In genomic region chr1:54545916-54546635, GRCh38 we compare ENCODE assay signal across 21 cellular contexts. TPM values are rescaled to one million over a fixed set of nuclear protein-coding genes. Genes with fewer than 3 reads are reported as not detected.
A peak's percentile ranks its signal among the peaks of the same experiment; 100 is the strongest.
DNase-seq lines count a peak whose midpoint lies in the region; ATAC-seq and TF ChIP-seq lines count a peak whose summit lies in the region.
"Had no signal": no experiment of that assay in that cellular context is flagged by ENCODE, and none has a peak within 500 bp of the region (broad histone marks: within the 10 kb centered on the region; RNA-seq: fewer than 3 reads in every experiment).

No MANE protein-coding gene starts in this region.

- H3K27ac Mint-ChIP-seq in activated naive CD4-positive, alpha-beta T cell treated with anti-CD3 and anti-CD28 coated beads, Interleukin-2, amount 50 U/mL, for 24 hours: peak overlapping the region; percentile 23
- H3K27ac Mint-ChIP-seq in activated naive CD4-positive, alpha-beta T cell treated with anti-CD3 and anti-CD28 coated beads, Interleukin-2, amount 10 ng/mL, durations not matched to agents 7 days and 5 days: no peak overlapping the region
- H3K27ac Mint-ChIP-seq: activated CD4-positive, alpha-beta T cell treated with anti-CD3 and anti-CD28 coated beads for 36 hours; T-helper 17 cell had no signal

- no peaks in the 10 kb centered on the region for H3K79me2 ChIP-seq in Karpas-422 (ENCODE audit: low read length)

- no peaks in the 10 kb centered on the region for H3K27me3 Mint-ChIP-seq in activated naive CD4-positive, alpha-beta T cell treated with anti-CD3 and anti-CD28 coated beads, Interleukin-2, amount 50 U/mL, for 24 hours
- peaks cover 59% of the 10 kb centered on the region for H3K27me3 Mint-ChIP-seq in activated naive CD4-positive, alpha-beta T cell treated with anti-CD3 and anti-CD28 coated beads, Interleukin-2, amount 10 ng/mL, durations not matched to agents 7 days and 5 days
- H3K27me3 Mint-ChIP-seq: activated CD4-positive, alpha-beta T cell treated with anti-CD3 and anti-CD28 coated beads for 36 hours; central memory CD8-positive, alpha-beta T cell; T-helper 17 cell had no signal

- intact Hi-C loops in right cardiac atrium (cut with DNase I): loop anchor here in 1 of 4 donors (5.0 kb wide), 1 partner anchor 36 kb away; no protein-coding TSS in a partner anchor
- intact Hi-C loops in sigmoid colon (cut with DNase I): loop anchor here (2.0 to 5.0 kb wide), 4 partner anchors 47 to 274 kb away; partner anchors contain the start of gene TTC4

- no peaks in the 10 kb centered on the region for H4K20me1 ChIP-seq in Karpas-422 (ENCODE audit: insufficient read depth, low read depth, low read length)

- no peaks in the 10 kb centered on the region for H3K36me3 ChIP-seq in Karpas-422 (ENCODE audit: insufficient read depth, low read length)
- no peaks in the 10 kb centered on the region for H3K36me3 ChIP-seq in sigmoid colon
- H3K36me3 ChIP-seq: pancreas had no signal

- H3K27me3 ChIP-seq in Karpas-422 (ENCODE audit: low read length) (no peaks in the 10 kb centered on the region), right cardiac atrium (ENCODE audit: control insufficient read depth, insufficient read depth) (no peaks in the 10 kb centered on the region), sigmoid colon (no peaks in the 10 kb centered on the region)
- H3K27me3 ChIP-seq: pancreas had no signal

- TF ChIP-seq POLR2A in sigmoid colon (IDR thresholded peaks at IDR 0.05): no peak

- peaks cover 18% of the 10 kb centered on the region for H3K4me1 Mint-ChIP-seq in activated naive CD4-positive, alpha-beta T cell treated with anti-CD3 and anti-CD28 coated beads, Interleukin-2, amount 50 U/mL, for 24 hours
- H3K4me1 Mint-ChIP-seq in activated naive CD4-positive, alpha-beta T cell treated with anti-CD3 and anti-CD28 coated beads, Interleukin-2, amount 10 ng/mL, durations not matched to agents 7 days and 5 days: peaks cover 15% of the 10 kb centered on the region

- H3K27ac ChIP-seq in Karpas-422 (ENCODE audit: low read length) (no peak overlapping the region), right cardiac atrium (ENCODE audit: low read length) (peak overlapping the region; percentile 15), sigmoid colon (peak overlapping the region; percentile 83 to 90 (median 88))
- H3K27ac ChIP-seq: SK-N-MC had no signal

- H3K9me2 ChIP-seq in Karpas-422 (replicated peaks; ENCODE audit: insufficient read depth, low read length): no peaks in the 10 kb centered on the region

- WGBS in right cardiac atrium: 89% methylated on average over 11 of the region's 11 CpGs
- WGBS in sigmoid colon, 2 donors: 88 to 93% methylated on average over 11 of the region's 11 CpGs

- TF ChIP-seq EP300 in sigmoid colon (IDR thresholded peaks at IDR 0.05): no peak

- no peak overlapping the region for H3K4me3 Mint-ChIP-seq in activated naive CD4-positive, alpha-beta T cell treated with anti-CD3 and anti-CD28 coated beads, Interleukin-2, amount 50 U/mL, for 24 hours
- no peak overlapping the region for H3K4me3 Mint-ChIP-seq in activated naive CD4-positive, alpha-beta T cell treated with anti-CD3 and anti-CD28 coated beads, Interleukin-2, amount 10 ng/mL, durations not matched to agents 7 days and 5 days
- H3K4me3 Mint-ChIP-seq: activated CD4-positive, alpha-beta T cell treated with anti-CD3 and anti-CD28 coated beads for 36 hours; CD8-positive, alpha-beta T cell; central memory CD8-positive, alpha-beta T cell; T-helper 17 cell had no signal

- no peak overlapping the region for H3K9ac ChIP-seq in Karpas-422 (ENCODE audit: low read length)

- CTCF ChIA-PET in activated naive CD4-positive, alpha-beta T cell treated with anti-CD3 and anti-CD28 coated beads, Interleukin-2, amount 10 ng/mL, durations not matched to agents 7 days and 5 days (lab: Charles Lee): no interaction called here

- H3K9me3 ChIP-seq in Karpas-422 (ENCODE audit: low read length) (no peaks in the 10 kb centered on the region), right cardiac atrium (ENCODE audit: control insufficient read depth, low read length) (no peaks in the 10 kb centered on the region), sigmoid colon (no peaks in the 10 kb centered on the region)
- H3K9me3 ChIP-seq: pancreas had no signal

- TF ChIP-seq CTCF in sigmoid colon (IDR thresholded peaks at IDR 0.05): no peak

- no peak overlapping the region for H3K4me2 ChIP-seq in Karpas-422 (ENCODE audit: low read depth, low read length, poor library complexity, severe bottlenecking)

- no peaks in the 10 kb centered on the region for H3K9me3 Mint-ChIP-seq in activated naive CD4-positive, alpha-beta T cell treated with anti-CD3 and anti-CD28 coated beads, Interleukin-2, amount 50 U/mL, for 24 hours
- H3K9me3 Mint-ChIP-seq in activated naive CD4-positive, alpha-beta T cell treated with anti-CD3 and anti-CD28 coated beads, Interleukin-2, amount 10 ng/mL, durations not matched to agents 7 days and 5 days: no peaks in the 10 kb centered on the region
- H3K9me3 Mint-ChIP-seq: CD8-positive, alpha-beta T cell; central memory CD8-positive, alpha-beta T cell; naive thymus-derived CD8-positive, alpha-beta T cell had no signal

- H3K36me3 Mint-ChIP-seq in activated naive CD4-positive, alpha-beta T cell treated with anti-CD3 and anti-CD28 coated beads, Interleukin-2, amount 50 U/mL, for 24 hours: no peaks in the 10 kb centered on the region
- H3K36me3 Mint-ChIP-seq in activated naive CD4-positive, alpha-beta T cell treated with anti-CD3 and anti-CD28 coated beads, Interleukin-2, amount 10 ng/mL, durations not matched to agents 7 days and 5 days: no peaks in the 10 kb centered on the region
- H3K36me3 Mint-ChIP-seq: CD8-positive, alpha-beta T cell; naive thymus-derived CD8-positive, alpha-beta T cell had no signal

- DNase-seq in activated naive CD4-positive, alpha-beta T cell treated with anti-CD3 and anti-CD28 coated beads, Interleukin-2, amount 10 ng/mL, durations not matched to agents 7 days and 5 days: no peak
- DNase-seq in Karpas-422 (peak; percentile 12), right cardiac atrium (no peak), sigmoid colon (no peak), cerebellar nuclear complex (lab: John Stamatoyannopoulos, UW) (no peak)
- DNase-seq: 8988T; activated CD4-positive, alpha-beta T cell treated with anti-CD3 and anti-CD28 coated beads for 36 hours; activated naive CD4-positive, alpha-beta T cell treated with Interleukin-2 at 50 U/mL for 16 hours; activated T-cell treated with anti-CD3 and anti-CD28 coated beads, Interleukin-2, amount 50 U/mL, for 48 hours; CD8-positive, alpha-beta T cell; DMS 273 treated with DMSO at 0.1 percent for 48 hours; naive thymus-derived CD8-positive, alpha-beta T cell; NCI-H1694 treated with DMSO at 0.1 percent for 48 hours; NCI-H69; pancreas; T-helper 17 cell had no signal

- H3K4me3 ChIP-seq in Karpas-422 (ENCODE audit: low read length): no peak overlapping the region
- no peak overlapping the region for H3K4me3 ChIP-seq in right cardiac atrium (ENCODE audit: low read length)
- H3K4me3 ChIP-seq in sigmoid colon: no peak overlapping the region
- H3K4me3 ChIP-seq: pancreas, SK-N-MC had no signal

- H3K4me1 ChIP-seq in Karpas-422 (ENCODE audit: low read length): 0 out of 2 replicates have a peak, but pooled peaks cover 2% of the 10 kb centered on the region
- peaks cover 4% of the 10 kb centered on the region for H3K4me1 ChIP-seq in right cardiac atrium (ENCODE audit: control insufficient read depth, insufficient read depth, low read length)
- peaks cover 0 to 68% (median 66%) of the 10 kb centered on the region in 4 donors for H3K4me1 ChIP-seq in sigmoid colon

- no peak for ATAC-seq in right cardiac atrium
- ATAC-seq in HG03521 (IDR thresholded peaks at IDR 0.05; ENCODE audit: unreplicated experiment): no peak
- ATAC-seq in HG03159 (IDR thresholded peaks at IDR 0.05; ENCODE audit: unreplicated experiment): no peak
- ATAC-seq: activated CD4-positive, alpha-beta T cell treated with anti-CD3 and anti-CD28 coated beads for 36 hours; CD8-positive, alpha-beta T cell; naive thymus-derived CD8-positive, alpha-beta T cell; pancreas; T-helper 17 cell had no signal

- no peak overlapping the region for H2AFZ ChIP-seq in Karpas-422 (ENCODE audit: low read length)

RNA-seq across cellular contexts. Expression of gene ACOT11, which starts 2.0 kb away (rescaled TPM):
- total RNA-seq in Karpas-422 (2014; rRNA removed; shearing (Covaris generic); ENCODE audit: low replicate concordance): not detected in 2 replicates
- total RNA-seq in right cardiac atrium: 10 to 100 TPM; 14.4 to 32.7 (median 28.7) TPM
- polyA plus RNA-seq in right cardiac atrium: 16.7 TPM
- total RNA-seq in sigmoid colon: 10 to 100 TPM in 3 of 4 donors, 1 to 10 TPM in 1; 8.9 to 30.5 (median 19.8) TPM
- 10 to 100 TPM; 21.0 to 40.9 (median 31.9) TPM for polyA plus RNA-seq in sigmoid colon
